11 cellular contexts compared by ENCODE assay signal in the genomic region with DNA sequence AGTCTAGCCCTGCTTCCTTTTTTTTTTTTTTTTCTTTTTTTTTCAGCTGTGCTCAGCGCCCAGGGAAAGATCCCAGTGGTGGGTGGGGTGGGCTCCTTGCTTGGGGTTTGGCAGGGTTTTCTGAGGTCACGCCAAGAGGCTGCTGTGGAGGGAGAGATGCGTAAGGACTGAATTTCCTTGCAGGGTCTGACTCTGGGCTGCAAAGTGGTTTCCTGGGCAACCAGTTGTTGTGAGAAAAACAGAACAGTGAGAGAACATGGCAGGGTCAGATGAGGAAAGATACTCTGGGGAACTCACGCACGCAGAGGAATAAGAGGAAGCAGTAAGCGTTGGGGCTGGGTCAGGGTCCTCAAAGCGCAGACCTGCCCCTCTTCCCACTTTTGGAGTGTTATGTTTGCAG.
DNase-seq lines count a peak whose midpoint lies in the region; ATAC-seq, FAIRE-seq and TF ChIP-seq lines count a peak whose summit lies in the region.
"Had no signal": no experiment of that assay in that cellular context is flagged by ENCODE, and none has a peak within 500 bp of the region (broad histone marks: within the 10 kb centered on the region; RNA-seq: fewer than 3 reads in every experiment).

No MANE protein-coding gene starts in this region.

- H3K9me3 Mint-ChIP-seq in osteocyte (ENCODE audit: unreplicated experiment), result peaks cover 13% of the 10 kb centered on the region

- H3K9me3 ChIP-seq in T-helper 17 cell (ENCODE audit: control insufficient read depth, low read length, poor library complexity, severe bottlenecking), result no peaks in the 10 kb centered on the region
- H3K9me3 ChIP-seq in heart left ventricle, result peaks cover 0 to 16% (median 9%) of the 10 kb centered on the region in 12 donors

- intact Hi-C loops in heart left ventricle (cut with DNase I), result no loop called here

- H3K4me3 Mint-ChIP-seq in T-helper 17 cell, result no peak overlapping the region
- H3K4me3 Mint-ChIP-seq in osteocyte (ENCODE audit: unreplicated experiment), result no peak overlapping the region

- H3K27me3 Mint-ChIP-seq in T-helper 17 cell (peaks cover 18% of the 10 kb centered on the region), osteocyte (ENCODE audit: unreplicated experiment) (peaks cover 12% of the 10 kb centered on the region)

- H3K4me1 Mint-ChIP-seq in T-helper 17 cell, result no peaks in the 10 kb centered on the region
- peaks cover 7% of the 10 kb centered on the region for H3K4me1 Mint-ChIP-seq in osteocyte (ENCODE audit: unreplicated experiment)

- no peaks in the 10 kb centered on the region for H3K36me3 ChIP-seq in heart left ventricle

- DNase-seq in GM12865 (ENCODE audit: low read depth), result peak; percentile 35
- DNase-seq in T-helper 17 cell, result no peak
- peak in 4 of 5 donors; percentile 49 to 69 (median 58) for DNase-seq in heart left ventricle
- DNase-seq in osteocyte (ENCODE audit: extremely low spot score, unreplicated experiment), result no peak
- no peak for DNase-seq in frontal cortex (ENCODE audit: low spot score in 2 of 2)
- DNase-seq in GM03348 (ENCODE audit: low spot score), result no peak
- DNase-seq: activated T-cell treated with anti-CD3 and anti-CD28 coated beads, Interleukin-2, amount 50 U/mL, for 48 hours; NCI-H1694 treated with DMSO at 0.1 percent for 48 hours had no signal

- TF ChIP-seq POLR2A in heart left ventricle (IDR thresholded peaks at IDR 0.05), result no peak

- H3K36me3 Mint-ChIP-seq in T-helper 17 cell (ENCODE audit: low read depth) (peaks cover 2% of the 10 kb centered on the region), osteocyte (ENCODE audit: unreplicated experiment) (no peaks in the 10 kb centered on the region)

- peaks cover 0 to 48% (median 11%) of the 10 kb centered on the region in 9 donors for H3K27me3 ChIP-seq in heart left ventricle

- TF ChIP-seq CTCF in GM12865 (IDR thresholded peaks at IDR 0.05; ENCODE audit: insufficient read depth, low read depth, low read length, missing control alignments), result no peak
- no peak for TF ChIP-seq CTCF in heart left ventricle (IDR thresholded peaks at IDR 0.05)
- no peak for TF ChIP-seq CTCF in osteocyte (IDR thresholded peaks at IDR 0.05)

- WGBS in heart left ventricle, 4 donors, result 9 to 24% (median 14%) methylated on average over 6 to 7 of the region's 7 CpGs

- H3K4me3 ChIP-seq in GM12865 (ENCODE audit: low read depth, low read length) (no peak overlapping the region), heart left ventricle (no peak overlapping the region)

- peak overlapping the region in 1 of 12 donors; percentile 5 for H3K27ac ChIP-seq in heart left ventricle
- H3K27ac ChIP-seq: epithelial cell of prostate had no signal

- H3K4me1 ChIP-seq in heart left ventricle, result peaks cover 0 to 4% (median 0%) of the 10 kb centered on the region in 12 donors

- no peak overlapping the region for H3K27ac Mint-ChIP-seq in T-helper 17 cell
- H3K27ac Mint-ChIP-seq in osteocyte (ENCODE audit: unreplicated experiment), result peak overlapping the region; percentile 27

- peak; percentile 52 for ATAC-seq in T-helper 17 cell
- ATAC-seq in heart left ventricle, result peak; percentile 67 to 86 (median 74)
- ATAC-seq in GM19328 (IDR thresholded peaks at IDR 0.05; ENCODE audit: unreplicated experiment), result no peak
- no peak for ATAC-seq in HG02678 (IDR thresholded peaks at IDR 0.05; ENCODE audit: unreplicated experiment)

- no peak for FAIRE-seq in frontal cortex (lab: Jason Lieb, UNC)

Comparison
In these comparisons a context has a peak if more than half of its experiments do, and no peak if none do; other contexts are left out.
1. DNase-seq: peak in GM12865 (single experiment) and heart left ventricle (4 of 5); none in T-helper 17 cell (0 of 3), osteocyte (single experiment), frontal cortex (0 of 2) and GM03348 (single experiment).
2. ATAC-seq: peak in T-helper 17 cell (single experiment) and heart left ventricle (4 of 4); none in GM19328 (single experiment) and HG02678 (single experiment).